ENCODE assay signal across 8 cellular contexts in genomic region chr6:6494139-6494538, GRCh38.
DNase-seq lines count a peak whose midpoint lies in the region; ATAC-seq lines count a peak whose summit lies in the region.
"Not testable (repeated sequence)": the region's sequence is repeated elsewhere in the genome, so short reads cannot be mapped to it uniquely, and the experiment has no call there.

No MANE protein-coding gene starts in this region.

- H3K4me3 ChIP-seq in CD4-positive, alpha-beta memory T cell (ENCODE audit: low read length in 2 of 2); Jurkat, Clone E6-1 (ENCODE audit: low read length): not testable (repeated sequence)

- not testable (repeated sequence) for H3K9me3 ChIP-seq in CD4-positive, alpha-beta memory T cell (ENCODE audit: control insufficient read depth in 1 of 2, low read length in 2 of 2); T-helper 17 cell (ENCODE audit: control insufficient read depth, low read length, poor library complexity, severe bottlenecking)

- not testable (repeated sequence) for H3K4me1 ChIP-seq in CD4-positive, alpha-beta memory T cell (ENCODE audit: insufficient read depth, low read length)

- not testable (repeated sequence) for H3K36me3 Mint-ChIP-seq in CD4-positive, alpha-beta memory T cell; T-helper 17 cell (ENCODE audit: low read depth); activated CD4-positive, alpha-beta memory T cell treated with anti-CD3 and anti-CD28 coated beads, Interleukin-2, amount 10 ng/mL, durations not matched to agents 7 days and 5 days (ENCODE audit: low read depth); activated naive CD4-positive, alpha-beta T cell treated with anti-CD3 and anti-CD28 coated beads for 36 hours (ENCODE audit: low read depth); central memory CD8-positive, alpha-beta T cell (ENCODE audit: insufficient read depth); naive thymus-derived CD8-positive, alpha-beta T cell

- not testable (repeated sequence) for H3K27ac ChIP-seq in CD4-positive, alpha-beta memory T cell (ENCODE audit: low read depth, low read length)

- H3K27me3 ChIP-seq in CD4-positive, alpha-beta memory T cell (ENCODE audit: insufficient read depth, low read length), result not testable (repeated sequence)

- peak; percentile 51 for ATAC-seq in T-helper 17 cell
- peak; percentile 94 for ATAC-seq in central memory CD8-positive, alpha-beta T cell (replicated peaks; ENCODE audit: extremely low read depth, poor library complexity, severe bottlenecking)
- peak; percentile 50 to 80 for ATAC-seq in naive thymus-derived CD8-positive, alpha-beta T cell

- peak in 4 of 5 donors; percentile 28 to 48 (median 36) for DNase-seq in CD4-positive, alpha-beta memory T cell
- DNase-seq in Jurkat, Clone E6-1 (ENCODE audit: low read depth, low spot score), result peak; percentile 90
- DNase-seq in NK-92 treated with Interleukin-12 subunit alpha and Interleukin-12 subunit beta, amount 100 ng/mL, for 24 hours (lab: John Stamatoyannopoulos, UW), result peak; percentile 44
- not testable (repeated sequence) for DNase-seq in T-helper 17 cell
- peak; percentile 55 for DNase-seq in activated CD4-positive, alpha-beta memory T cell treated with anti-CD3 and anti-CD28 coated beads, Interleukin-2, amount 10 ng/mL, durations not matched to agents 7 days and 5 days
- DNase-seq in activated naive CD4-positive, alpha-beta T cell treated with anti-CD3 and anti-CD28 coated beads for 36 hours, result peak; percentile 12
- peak in 1 of 2 donors; percentile 41 for DNase-seq in central memory CD8-positive, alpha-beta T cell (ENCODE audit: low spot score in 2 of 2)
- DNase-seq in naive thymus-derived CD8-positive, alpha-beta T cell, result peak in 7 of 10 donors; percentile 14 to 65 (median 47)

- H3K27me3 Mint-ChIP-seq in CD4-positive, alpha-beta memory T cell; activated naive CD4-positive, alpha-beta T cell treated with anti-CD3 and anti-CD28 coated beads for 36 hours (ENCODE audit: low read depth); naive thymus-derived CD8-positive, alpha-beta T cell: not testable (repeated sequence)
- peaks cover 34% of the 10 kb centered on the region for H3K27me3 Mint-ChIP-seq in T-helper 17 cell
- H3K27me3 Mint-ChIP-seq in activated CD4-positive, alpha-beta memory T cell treated with anti-CD3 and anti-CD28 coated beads, Interleukin-2, amount 10 ng/mL, durations not matched to agents 7 days and 5 days, result peaks cover 18% of the 10 kb centered on the region
- peaks cover 16% of the 10 kb centered on the region for H3K27me3 Mint-ChIP-seq in central memory CD8-positive, alpha-beta T cell

- H3K4me1 Mint-ChIP-seq in CD4-positive, alpha-beta memory T cell; T-helper 17 cell; activated CD4-positive, alpha-beta memory T cell treated with anti-CD3 and anti-CD28 coated beads, Interleukin-2, amount 10 ng/mL, durations not matched to agents 7 days and 5 days; activated naive CD4-positive, alpha-beta T cell treated with anti-CD3 and anti-CD28 coated beads for 36 hours (ENCODE audit: low read depth): not testable (repeated sequence)
- H3K4me1 Mint-ChIP-seq in central memory CD8-positive, alpha-beta T cell, result peaks cover 17% of the 10 kb centered on the region
- H3K4me1 Mint-ChIP-seq in naive thymus-derived CD8-positive, alpha-beta T cell, result peaks cover 0 to 10% (median 8%) of the 10 kb centered on the region in 4 donors

- POLR2A ChIA-PET in CD4-positive, alpha-beta memory T cell (lab: Charles Lee; ENCODE audit: partially characterized antibody); activated CD4-positive, alpha-beta memory T cell treated with anti-CD3 and anti-CD28 coated beads, Interleukin-2, amount 10 ng/mL, durations not matched to agents 7 days and 5 days (lab: Charles Lee): not testable (repeated sequence)
- POLR2A ChIA-PET in naive thymus-derived CD8-positive, alpha-beta T cell (lab: Charles Lee), result interaction anchor here (0.6 to 0.7 kb wide), 2 partner anchors 31 to 920 kb away, joined by 4 read pairs; no protein-coding TSS in a partner anchor

- not testable (repeated sequence) for H3K4me3 Mint-ChIP-seq in CD4-positive, alpha-beta memory T cell; T-helper 17 cell; activated CD4-positive, alpha-beta memory T cell treated with anti-CD3 and anti-CD28 coated beads, Interleukin-2, amount 10 ng/mL, durations not matched to agents 7 days and 5 days; activated naive CD4-positive, alpha-beta T cell treated with anti-CD3 and anti-CD28 coated beads for 36 hours
- H3K4me3 Mint-ChIP-seq in central memory CD8-positive, alpha-beta T cell, result peak overlapping the region; percentile 42
- H3K4me3 Mint-ChIP-seq in naive thymus-derived CD8-positive, alpha-beta T cell, result peak overlapping the region in 5 of 10 donors; percentile 12 to 79 (median 28)

- not testable (repeated sequence) for H3K36me3 ChIP-seq in CD4-positive, alpha-beta memory T cell (ENCODE audit: insufficient read depth, low read length)

- CTCF ChIA-PET in CD4-positive, alpha-beta memory T cell (lab: Charles Lee; ENCODE audit: partially characterized antibody), result not testable (repeated sequence)
- CTCF ChIA-PET in activated CD4-positive, alpha-beta memory T cell treated with anti-CD3 and anti-CD28 coated beads, Interleukin-2, amount 10 ng/mL, durations not matched to agents 7 days and 5 days (lab: Charles Lee), result interaction anchor here (0.6 kb wide), 1 partner anchor 138 kb away, joined by 3 read pairs; no protein-coding TSS in a partner anchor
- CTCF ChIA-PET in activated naive CD4-positive, alpha-beta T cell treated with anti-CD3 and anti-CD28 coated beads for 36 hours (lab: Charles Lee), result interaction anchor here (0.7 to 1.0 kb wide), 3 partner anchors 9 to 37 kb away, joined by 3 read pairs; no protein-coding TSS in a partner anchor

- not testable (repeated sequence) for H3K9me3 Mint-ChIP-seq in CD4-positive, alpha-beta memory T cell; activated CD4-positive, alpha-beta memory T cell treated with anti-CD3 and anti-CD28 coated beads, Interleukin-2, amount 10 ng/mL, durations not matched to agents 7 days and 5 days; activated naive CD4-positive, alpha-beta T cell treated with anti-CD3 and anti-CD28 coated beads for 36 hours; central memory CD8-positive, alpha-beta T cell; naive thymus-derived CD8-positive, alpha-beta T cell

- intact Hi-C loops in CD4-positive, alpha-beta memory T cell (cut with micrococcal nuclease), result not testable (repeated sequence)
- intact Hi-C loops in activated naive CD4-positive, alpha-beta T cell treated with anti-CD3 and anti-CD28 coated beads for 36 hours (cut with micrococcal nuclease), result loop anchor here (1.0 to 2.0 kb wide), 2 partner anchors 53 to 437 kb away; no protein-coding TSS in a partner anchor

- not testable (repeated sequence) for H3K27ac Mint-ChIP-seq in CD4-positive, alpha-beta memory T cell; activated CD4-positive, alpha-beta memory T cell treated with anti-CD3 and anti-CD28 coated beads, Interleukin-2, amount 10 ng/mL, durations not matched to agents 7 days and 5 days; activated naive CD4-positive, alpha-beta T cell treated with anti-CD3 and anti-CD28 coated beads for 36 hours
- H3K27ac Mint-ChIP-seq in T-helper 17 cell, result peak overlapping the region; percentile 21
- H3K27ac Mint-ChIP-seq in central memory CD8-positive, alpha-beta T cell (ENCODE audit: low read depth), result peak overlapping the region; percentile 90
- H3K27ac Mint-ChIP-seq in naive thymus-derived CD8-positive, alpha-beta T cell, result peak overlapping the region in 6 of 10 donors; percentile 39 to 86 (median 68)
